12 cellular contexts compared by ENCODE assay signal in the genomic region with DNA sequence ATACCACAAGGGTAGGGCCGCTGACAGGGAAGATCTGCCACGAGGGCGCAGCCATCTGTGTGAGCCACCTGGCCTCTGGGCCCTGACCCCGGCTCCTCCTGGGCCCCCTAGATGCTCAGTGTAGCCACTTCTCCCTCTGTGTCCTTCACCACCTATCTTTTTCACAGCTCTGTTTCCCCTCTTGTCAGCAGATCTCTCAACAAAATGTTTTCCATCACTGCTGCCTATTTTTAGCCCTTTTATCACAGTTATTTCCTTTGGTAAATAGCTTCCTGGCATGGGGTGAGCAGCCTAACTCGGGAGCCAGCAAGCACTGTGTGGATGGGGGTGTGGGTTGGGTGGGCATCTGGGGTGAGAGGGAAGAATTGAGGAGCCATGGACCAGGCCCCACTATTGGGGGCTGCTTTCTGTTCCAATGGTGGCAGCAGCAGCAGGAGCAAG.
DNase-seq lines count a peak whose midpoint lies in the region; FAIRE-seq lines count a peak whose summit lies in the region.
"Had no signal": no experiment of that assay in that cellular context is flagged by ENCODE, and none has a peak within 500 bp of the region (broad histone marks: within the 10 kb centered on the region; RNA-seq: fewer than 3 reads in every experiment).

No MANE protein-coding gene starts in this region.

- H3K27ac ChIP-seq in GM23248 = peak overlapping the region; percentile 60
- peak overlapping the region; percentile 54 for H3K27ac ChIP-seq in layer of hippocampus (ENCODE audit: low read depth, low read length)
- peak overlapping the region; percentile 60 for H3K27ac ChIP-seq in skeletal muscle tissue (ENCODE audit: low read depth, low read length)

- H3K9me3 ChIP-seq in GM23248 (ENCODE audit: low read depth) (no peaks in the 10 kb centered on the region), skeletal muscle tissue (ENCODE audit: control insufficient read depth in 3 of 3, low read length in 3 of 3) (no peaks in the 10 kb centered on the region)

- DNase-seq in GM23248 (peak; percentile 41), cerebellar cortex (ENCODE audit: low spot score) (peak; percentile 66), hippocampal formation (lab: John Stamatoyannopoulos, UW) (no peak), amniotic stem cell (lab: John Stamatoyannopoulos, UW) (no peak), NOMO-1 treated with dmso at 0.1 percent for 144 hours (lab: John Stamatoyannopoulos, UW; ENCODE audit: unreplicated experiment) (no peak), urothelium cell line (ENCODE audit: low spot score) (no peak)
- DNase-seq: CD4-positive, alpha-beta memory T cell; KG1; stimulated activated naive B cell treated with anti-CD40 and anti-IgM and Interleukin-4, amounts not matched to agents 10 μg/mL and 1 μg/mL and 100 μg/mL, for 72 hours had no signal

- 24 to 32% methylated on average over 5 of the region's 5 CpGs for WGBS in GM23248 (ENCODE audit: low coverage in 1 of 2, low lambda C conversion rate in 2 of 2, missing lambda C conversion rate in 2 of 2), 2 experiments

- H3K4me3 ChIP-seq in GM23248 (0 out of 2 replicates have a peak overlapping the region, but pooled peaks have one; percentile 26), skeletal muscle tissue (ENCODE audit: low read length in 3 of 3) (peak overlapping the region in 1 of 3 donors; percentile 0)

- in situ Hi-C loops in GM23248 (cut with MboI) = no loop called here

- H3K36me3 ChIP-seq in GM23248 (ENCODE audit: low read depth) = no peaks in the 10 kb centered on the region
- no peaks in the 10 kb centered on the region for H3K36me3 ChIP-seq in skeletal muscle tissue (ENCODE audit: control insufficient read depth in 3 of 3, insufficient read depth in 3 of 3, low read length in 3 of 3)

- H3K27me3 ChIP-seq in GM23248 (replicated peaks; ENCODE audit: insufficient read depth) (no peaks in the 10 kb centered on the region), layer of hippocampus (ENCODE audit: control insufficient read depth, insufficient read depth, low read length) (no peaks in the 10 kb centered on the region), skeletal muscle tissue (ENCODE audit: control insufficient read depth in 3 of 3, insufficient read depth in 3 of 3, low read length in 3 of 3) (no peaks in the 10 kb centered on the region)

- no peaks in the 10 kb centered on the region for H3K9me2 ChIP-seq in GM23248 (ENCODE audit: insufficient read depth)

- peak overlapping the region; percentile 55 for H3K9ac ChIP-seq in GM23248
- peak overlapping the region in 2 of 3 donors; percentile 23 to 58 for H3K9ac ChIP-seq in skeletal muscle tissue (ENCODE audit: low read depth in 1 of 3, low read length in 3 of 3)

- no peaks in the 10 kb centered on the region; the same call in 1 of the 2 replicates for H3K79me2 ChIP-seq in GM23248 (ENCODE audit: insufficient read depth)

- H3K4me2 ChIP-seq in GM23248 (ENCODE audit: unreplicated experiment) = peak overlapping the region; percentile 57

- H3K4me1 ChIP-seq in GM23248 (ENCODE audit: insufficient read depth) (peaks cover 18% of the 10 kb centered on the region), skeletal muscle tissue (ENCODE audit: control insufficient read depth in 3 of 3, insufficient read depth in 3 of 3, low read length in 3 of 3) (peaks cover 25 to 28% (median 25%) of the 10 kb centered on the region in 3 donors)

- no peaks in the 10 kb centered on the region for H4K20me1 ChIP-seq in GM23248 (ENCODE audit: insufficient read depth)

- no peak for FAIRE-seq in urothelium cell line (lab: Jason Lieb, UNC)
- FAIRE-seq: GM12891 had no signal

- peaks cover 22% of the 10 kb centered on the region for H3F3A ChIP-seq in GM23248 (ENCODE audit: insufficient read depth)

- peak overlapping the region; percentile 72 for H2AFZ ChIP-seq in GM23248

Comparison
In these comparisons a context has a peak if more than half of its experiments do, and no peak if none do; other contexts are left out.
1. DNase-seq: peak in GM23248 (single experiment) and cerebellar cortex (single experiment); none in hippocampal formation (0 of 2), amniotic stem cell (single experiment), NOMO-1 treated with dmso at 0.1 percent for 144 hours (single experiment) and urothelium cell line (single experiment).
2. Peak in every context shown above with its lines, with median percentiles within 50 percentile points of each other: H3K27ac ChIP-seq.